ENCODE assay signal across 10 cellular contexts in genomic region chr12:120783197-120783596, GRCh38. TPM values are rescaled to one million over a fixed set of nuclear protein-coding genes. Genes with fewer than 3 reads are reported as not detected.
DNase-seq lines count a peak whose midpoint lies in the region; ATAC-seq and TF ChIP-seq lines count a peak whose summit lies in the region.
"Had no signal": no experiment of that assay in that cellular context is flagged by ENCODE, and none has a peak within 500 bp of the region (broad histone marks: within the 10 kb centered on the region; RNA-seq: fewer than 3 reads in every experiment).

No MANE protein-coding gene starts in this region.

- peaks cover 9% of the 10 kb centered on the region for H3K4me1 ChIP-seq in mammary epithelial cell (ENCODE audit: insufficient read depth, low read length)
- H3K4me1 ChIP-seq: pancreas had no signal

- H3K4me1 Mint-ChIP-seq in natural killer cell (peaks cover 16 to 32% of the 10 kb centered on the region in 2 donors), type B pancreatic cell (ENCODE audit: unreplicated experiment) (no peaks in the 10 kb centered on the region)

- peak overlapping the region; percentile 70 to 75 for H3K27ac Mint-ChIP-seq in natural killer cell
- H3K27ac Mint-ChIP-seq in type B pancreatic cell = no peak overlapping the region
- H3K27ac Mint-ChIP-seq: activated B cell treated with CpG ODN at 0.5 μM for 24 hours had no signal

- H3K27ac ChIP-seq in mammary epithelial cell (ENCODE audit: insufficient read depth, low read depth, low read length) = no peak overlapping the region

- no peak overlapping the region for H3K4me3 ChIP-seq in mammary epithelial cell (replicated peaks in 1 of 3; ENCODE audit: insufficient read depth in 1 of 3, low read depth in 2 of 3, low read length in 3 of 3)
- H3K4me3 ChIP-seq: pancreas had no signal

- peaks cover 3% of the 10 kb centered on the region for H3K79me2 ChIP-seq in mammary epithelial cell (ENCODE audit: insufficient read depth, low read length)

- no peaks in the 10 kb centered on the region for H3K9me3 ChIP-seq in mammary epithelial cell (replicated peaks; ENCODE audit: insufficient read depth, low read length)
- H3K9me3 ChIP-seq: pancreas had no signal

- intact Hi-C loops in mammary epithelial cell (cut with micrococcal nuclease) (no loop called here), natural killer cell (cut with micrococcal nuclease) (no loop called here)

- in situ Hi-C loops in mammary epithelial cell (cut with MboI; ENCODE audit: low sequenced_read_pairs in 2 of 2) = no loop called here

- H3K4me3 Mint-ChIP-seq in natural killer cell (no peak overlapping the region), type B pancreatic cell (no peak overlapping the region)
- H3K4me3 Mint-ChIP-seq: activated B cell treated with CpG ODN at 0.5 μM for 24 hours had no signal

- H3K27me3 ChIP-seq in mammary epithelial cell (ENCODE audit: insufficient read depth, low read length) = no peaks in the 10 kb centered on the region
- H3K27me3 ChIP-seq: pancreas had no signal

- peak; percentile 35 for DNase-seq in COLO829 (ENCODE audit: low spot score)
- peak; percentile 72 for DNase-seq in M059J (ENCODE audit: low read depth)
- peak; percentile 48 for DNase-seq in mammary epithelial cell
- no peak for DNase-seq in natural killer cell
- DNase-seq in type B pancreatic cell (ENCODE audit: extremely low spot score, unreplicated experiment) = no peak
- no peak for DNase-seq in NCI-H187 treated with DMSO at 0.1 percent for 48 hours (lab: John Stamatoyannopoulos, UW)
- DNase-seq: activated B cell treated with CpG ODN at 0.5 μM for 24 hours, NCI-H2171, pancreas had no signal

- H3K9ac ChIP-seq in mammary epithelial cell (ENCODE audit: insufficient read depth, low read length) = no peak overlapping the region

- 72% methylated on average over 6 of the region's 6 CpGs for WGBS in mammary epithelial cell (ENCODE audit: low coverage, missing lambda C conversion rate)

- dilution Hi-C loops in mammary epithelial cell (cut with HindIII; ENCODE audit: low sequenced_read_pairs) = loop anchor here (10.0 kb wide), 1 partner anchor 58 kb away; the partner anchor contains the start of gene ACADS

- no peak overlapping the region for H3K4me2 ChIP-seq in mammary epithelial cell (ENCODE audit: insufficient read depth, low read depth, low read length)

- no TSS peak for BruUV-seq in mammary epithelial cell (replicated peaks; lab: Mats Ljungman, UMichigan)

- no peaks in the 10 kb centered on the region for H4K20me1 ChIP-seq in mammary epithelial cell (ENCODE audit: insufficient read depth, low read length)

- H3K36me3 Mint-ChIP-seq in natural killer cell (no peaks in the 10 kb centered on the region), type B pancreatic cell (peaks cover 12% of the 10 kb centered on the region)

- H3K27me3 Mint-ChIP-seq in natural killer cell (ENCODE audit: low read depth in 2 of 2) = no peaks in the 10 kb centered on the region
- H3K27me3 Mint-ChIP-seq in type B pancreatic cell = no peaks in the 10 kb centered on the region
- H3K27me3 Mint-ChIP-seq: activated B cell treated with CpG ODN at 0.5 μM for 24 hours had no signal

- ATAC-seq in natural killer cell (peak in 1 of 3 donors; percentile 31), HG03196 (IDR thresholded peaks at IDR 0.05; ENCODE audit: unreplicated experiment) (no peak)
- ATAC-seq: pancreas had no signal

- H3K36me3 ChIP-seq in mammary epithelial cell (ENCODE audit: insufficient read depth, low read length) = peaks cover 15% of the 10 kb centered on the region

- TF ChIP-seq CTCF in mammary epithelial cell (conservative IDR thresholded peaks at IDR 0.05 in 1 of 2, IDR thresholded peaks at IDR 0.05 in 1 of 2; ENCODE audit: extremely low read depth in 1 of 2, insufficient read depth in 1 of 2, low read depth in 1 of 2, low read length in 2 of 2) = no peak
- TF ChIP-seq CTCF in natural killer cell (IDR thresholded peaks at IDR 0.05) = no peak
- TF ChIP-seq CTCF in type B pancreatic cell (conservative IDR thresholded peaks at IDR 0.05) = no peak

- H2AFZ ChIP-seq in mammary epithelial cell (ENCODE audit: low read depth, low read length) = no peak overlapping the region

- CTCF ChIA-PET in mammary epithelial cell (lab: Charles Lee; ENCODE audit: low non-redundant PET) = no interaction called here

- H3K9me3 Mint-ChIP-seq in natural killer cell = no peaks in the 10 kb centered on the region
- no peaks in the 10 kb centered on the region for H3K9me3 Mint-ChIP-seq in type B pancreatic cell
- H3K9me3 Mint-ChIP-seq: activated B cell treated with CpG ODN at 0.5 μM for 24 hours had no signal

RNA-seq across cellular contexts. Expression of gene ACADS, which starts 57.6 kb away (rescaled TPM):
- total RNA-seq in M059J (2014; rRNA removed; shearing (Covaris generic)) = 4.8 and 9.1 TPM in 2 replicates
- total RNA-seq in mammary epithelial cell (1 to 10 TPM; 1.0 to 3.7 TPM), natural killer cell (10 to 100 TPM; 14.9 to 18.6 (median 15.5) TPM), type B pancreatic cell (ENCODE audit: low replicate concordance) (12.1 and 16.4 TPM in 2 replicates)
- polyA plus RNA-seq in mammary epithelial cell = 1.3 TPM
- not detected for polyA minus RNA-seq in mammary epithelial cell

Comparison
In these comparisons a context has a peak if more than half of its experiments do, and no peak if none do; other contexts are left out.
1. DNase-seq: peak in COLO829 (single experiment), M059J (single experiment) and mammary epithelial cell (single experiment); none in natural killer cell (single experiment), type B pancreatic cell (single experiment) and NCI-H187 treated with DMSO at 0.1 percent for 48 hours (single experiment).